Comparison of ENCODE assay signal across 1 cellular context in genomic region chr13:27425918-27426630, GRCh38.
TF ChIP-seq lines count a peak whose summit lies in the region.

No MANE protein-coding gene starts in this region.

TF ChIP-seq in K562, 482 proteins besides CTCF, POLR2A, EP300 and RAD21 (continued from another document and continues in another):
- TF ChIP-seq, protein P1, sequence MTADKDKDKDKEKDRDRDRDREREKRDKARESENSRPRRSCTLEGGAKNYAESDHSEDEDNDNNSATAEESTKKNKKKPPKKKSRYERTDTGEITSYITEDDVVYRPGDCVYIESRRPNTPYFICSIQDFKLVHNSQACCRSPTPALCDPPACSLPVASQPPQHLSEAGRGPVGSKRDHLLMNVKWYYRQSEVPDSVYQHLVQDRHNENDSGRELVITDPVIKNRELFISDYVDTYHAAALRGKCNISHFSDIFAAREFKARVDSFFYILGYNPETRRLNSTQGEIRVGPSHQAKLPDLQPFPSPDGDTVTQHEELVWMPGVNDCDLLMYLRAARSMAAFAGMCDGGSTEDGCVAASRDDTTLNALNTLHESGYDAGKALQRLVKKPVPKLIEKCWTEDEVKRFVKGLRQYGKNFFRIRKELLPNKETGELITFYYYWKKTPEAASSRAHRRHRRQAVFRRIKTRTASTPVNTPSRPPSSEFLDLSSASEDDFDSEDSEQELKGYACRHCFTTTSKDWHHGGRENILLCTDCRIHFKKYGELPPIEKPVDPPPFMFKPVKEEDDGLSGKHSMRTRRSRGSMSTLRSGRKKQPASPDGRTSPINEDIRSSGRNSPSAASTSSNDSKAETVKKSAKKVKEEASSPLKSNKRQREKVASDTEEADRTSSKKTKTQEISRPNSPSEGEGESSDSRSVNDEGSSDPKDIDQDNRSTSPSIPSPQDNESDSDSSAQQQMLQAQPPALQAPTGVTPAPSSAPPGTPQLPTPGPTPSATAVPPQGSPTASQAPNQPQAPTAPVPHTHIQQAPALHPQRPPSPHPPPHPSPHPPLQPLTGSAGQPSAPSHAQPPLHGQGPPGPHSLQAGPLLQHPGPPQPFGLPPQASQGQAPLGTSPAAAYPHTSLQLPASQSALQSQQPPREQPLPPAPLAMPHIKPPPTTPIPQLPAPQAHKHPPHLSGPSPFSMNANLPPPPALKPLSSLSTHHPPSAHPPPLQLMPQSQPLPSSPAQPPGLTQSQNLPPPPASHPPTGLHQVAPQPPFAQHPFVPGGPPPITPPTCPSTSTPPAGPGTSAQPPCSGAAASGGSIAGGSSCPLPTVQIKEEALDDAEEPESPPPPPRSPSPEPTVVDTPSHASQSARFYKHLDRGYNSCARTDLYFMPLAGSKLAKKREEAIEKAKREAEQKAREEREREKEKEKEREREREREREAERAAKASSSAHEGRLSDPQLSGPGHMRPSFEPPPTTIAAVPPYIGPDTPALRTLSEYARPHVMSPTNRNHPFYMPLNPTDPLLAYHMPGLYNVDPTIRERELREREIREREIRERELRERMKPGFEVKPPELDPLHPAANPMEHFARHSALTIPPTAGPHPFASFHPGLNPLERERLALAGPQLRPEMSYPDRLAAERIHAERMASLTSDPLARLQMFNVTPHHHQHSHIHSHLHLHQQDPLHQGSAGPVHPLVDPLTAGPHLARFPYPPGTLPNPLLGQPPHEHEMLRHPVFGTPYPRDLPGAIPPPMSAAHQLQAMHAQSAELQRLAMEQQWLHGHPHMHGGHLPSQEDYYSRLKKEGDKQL (CRISPR knock-in tag; IDR thresholded peaks at IDR 0.05; ENCODE audit: borderline replicate concordance) = no peak
- TF ChIP-seq ELK3 (CRISPR knock-in tag; IDR thresholded peaks at IDR 0.05) (no peak), RFX5 (IDR thresholded peaks at IDR 0.05; ENCODE audit: low read depth, low read length) (no peak), POU5F1 (IDR thresholded peaks at IDR 0.05; ENCODE audit: borderline replicate concordance, low read depth, low read length, partially characterized antibody) (no peak), SNAPC5 (CRISPR knock-in tag; IDR thresholded peaks at IDR 0.05) (no peak), ZNF354B (CRISPR knock-in tag; IDR thresholded peaks at IDR 0.05) (no peak), SREBF1 (IDR thresholded peaks at IDR 0.05; ENCODE audit: borderline replicate concordance, low read depth, low read length) (no peak), ZNF316 (IDR thresholded peaks at IDR 0.05) (peak; percentile 38; the same call in 1 of the 2 replicates), MTF1 (CRISPR knock-in tag; IDR thresholded peaks at IDR 0.05; ENCODE audit: borderline replicate concordance) (no peak), CEBPB (tag; IDR thresholded peaks at IDR 0.05) (no peak), ARID3B (CRISPR knock-in tag; IDR thresholded peaks at IDR 0.05; ENCODE audit: borderline replicate concordance) (no peak), ZNF668 (CRISPR knock-in tag; IDR thresholded peaks at IDR 0.05) (no peak), POLR2AphosphoS5 (IDR thresholded peaks at IDR 0.05; ENCODE audit: control insufficient read depth, insufficient read depth, low read depth, low read length) (no peak), ZEB2 (IDR thresholded peaks at IDR 0.05) (no peak), FIP1L1 (IDR thresholded peaks at IDR 0.05; ENCODE audit: low read depth, low read length, poor library complexity, severe bottlenecking) (no peak), BDP1 (IDR thresholded peaks at IDR 0.05; ENCODE audit: insufficient read depth, insufficient read length) (no peak), TEAD2 (tag; IDR thresholded peaks at IDR 0.05) (no peak), RHOXF2B (CRISPR knock-in tag; conservative IDR thresholded peaks at IDR 0.05) (no peak), PRPF4 (IDR thresholded peaks at IDR 0.05; ENCODE audit: insufficient read depth, low read depth, low read length, poor library complexity, severe bottlenecking) (no peak), ATF1 (CRISPR knock-in tag; IDR thresholded peaks at IDR 0.05) (no peak), ATF1 (tag; IDR thresholded peaks at IDR 0.05) (peak; percentile 38; the same call in 1 of the 2 replicates)
- TF ChIP-seq, protein P2, sequence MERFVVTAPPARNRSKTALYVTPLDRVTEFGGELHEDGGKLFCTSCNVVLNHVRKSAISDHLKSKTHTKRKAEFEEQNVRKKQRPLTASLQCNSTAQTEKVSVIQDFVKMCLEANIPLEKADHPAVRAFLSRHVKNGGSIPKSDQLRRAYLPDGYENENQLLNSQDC (CRISPR knock-in tag; IDR thresholded peaks at IDR 0.05) = no peak
- TF ChIP-seq, protein P3, sequence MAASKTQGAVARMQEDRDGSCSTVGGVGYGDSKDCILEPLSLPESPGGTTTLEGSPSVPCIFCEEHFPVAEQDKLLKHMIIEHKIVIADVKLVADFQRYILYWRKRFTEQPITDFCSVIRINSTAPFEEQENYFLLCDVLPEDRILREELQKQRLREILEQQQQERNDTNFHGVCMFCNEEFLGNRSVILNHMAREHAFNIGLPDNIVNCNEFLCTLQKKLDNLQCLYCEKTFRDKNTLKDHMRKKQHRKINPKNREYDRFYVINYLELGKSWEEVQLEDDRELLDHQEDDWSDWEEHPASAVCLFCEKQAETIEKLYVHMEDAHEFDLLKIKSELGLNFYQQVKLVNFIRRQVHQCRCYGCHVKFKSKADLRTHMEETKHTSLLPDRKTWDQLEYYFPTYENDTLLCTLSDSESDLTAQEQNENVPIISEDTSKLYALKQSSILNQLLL (CRISPR knock-in tag; IDR thresholded peaks at IDR 0.05; ENCODE audit: borderline replicate concordance) = no peak
- TF ChIP-seq, protein P4, sequence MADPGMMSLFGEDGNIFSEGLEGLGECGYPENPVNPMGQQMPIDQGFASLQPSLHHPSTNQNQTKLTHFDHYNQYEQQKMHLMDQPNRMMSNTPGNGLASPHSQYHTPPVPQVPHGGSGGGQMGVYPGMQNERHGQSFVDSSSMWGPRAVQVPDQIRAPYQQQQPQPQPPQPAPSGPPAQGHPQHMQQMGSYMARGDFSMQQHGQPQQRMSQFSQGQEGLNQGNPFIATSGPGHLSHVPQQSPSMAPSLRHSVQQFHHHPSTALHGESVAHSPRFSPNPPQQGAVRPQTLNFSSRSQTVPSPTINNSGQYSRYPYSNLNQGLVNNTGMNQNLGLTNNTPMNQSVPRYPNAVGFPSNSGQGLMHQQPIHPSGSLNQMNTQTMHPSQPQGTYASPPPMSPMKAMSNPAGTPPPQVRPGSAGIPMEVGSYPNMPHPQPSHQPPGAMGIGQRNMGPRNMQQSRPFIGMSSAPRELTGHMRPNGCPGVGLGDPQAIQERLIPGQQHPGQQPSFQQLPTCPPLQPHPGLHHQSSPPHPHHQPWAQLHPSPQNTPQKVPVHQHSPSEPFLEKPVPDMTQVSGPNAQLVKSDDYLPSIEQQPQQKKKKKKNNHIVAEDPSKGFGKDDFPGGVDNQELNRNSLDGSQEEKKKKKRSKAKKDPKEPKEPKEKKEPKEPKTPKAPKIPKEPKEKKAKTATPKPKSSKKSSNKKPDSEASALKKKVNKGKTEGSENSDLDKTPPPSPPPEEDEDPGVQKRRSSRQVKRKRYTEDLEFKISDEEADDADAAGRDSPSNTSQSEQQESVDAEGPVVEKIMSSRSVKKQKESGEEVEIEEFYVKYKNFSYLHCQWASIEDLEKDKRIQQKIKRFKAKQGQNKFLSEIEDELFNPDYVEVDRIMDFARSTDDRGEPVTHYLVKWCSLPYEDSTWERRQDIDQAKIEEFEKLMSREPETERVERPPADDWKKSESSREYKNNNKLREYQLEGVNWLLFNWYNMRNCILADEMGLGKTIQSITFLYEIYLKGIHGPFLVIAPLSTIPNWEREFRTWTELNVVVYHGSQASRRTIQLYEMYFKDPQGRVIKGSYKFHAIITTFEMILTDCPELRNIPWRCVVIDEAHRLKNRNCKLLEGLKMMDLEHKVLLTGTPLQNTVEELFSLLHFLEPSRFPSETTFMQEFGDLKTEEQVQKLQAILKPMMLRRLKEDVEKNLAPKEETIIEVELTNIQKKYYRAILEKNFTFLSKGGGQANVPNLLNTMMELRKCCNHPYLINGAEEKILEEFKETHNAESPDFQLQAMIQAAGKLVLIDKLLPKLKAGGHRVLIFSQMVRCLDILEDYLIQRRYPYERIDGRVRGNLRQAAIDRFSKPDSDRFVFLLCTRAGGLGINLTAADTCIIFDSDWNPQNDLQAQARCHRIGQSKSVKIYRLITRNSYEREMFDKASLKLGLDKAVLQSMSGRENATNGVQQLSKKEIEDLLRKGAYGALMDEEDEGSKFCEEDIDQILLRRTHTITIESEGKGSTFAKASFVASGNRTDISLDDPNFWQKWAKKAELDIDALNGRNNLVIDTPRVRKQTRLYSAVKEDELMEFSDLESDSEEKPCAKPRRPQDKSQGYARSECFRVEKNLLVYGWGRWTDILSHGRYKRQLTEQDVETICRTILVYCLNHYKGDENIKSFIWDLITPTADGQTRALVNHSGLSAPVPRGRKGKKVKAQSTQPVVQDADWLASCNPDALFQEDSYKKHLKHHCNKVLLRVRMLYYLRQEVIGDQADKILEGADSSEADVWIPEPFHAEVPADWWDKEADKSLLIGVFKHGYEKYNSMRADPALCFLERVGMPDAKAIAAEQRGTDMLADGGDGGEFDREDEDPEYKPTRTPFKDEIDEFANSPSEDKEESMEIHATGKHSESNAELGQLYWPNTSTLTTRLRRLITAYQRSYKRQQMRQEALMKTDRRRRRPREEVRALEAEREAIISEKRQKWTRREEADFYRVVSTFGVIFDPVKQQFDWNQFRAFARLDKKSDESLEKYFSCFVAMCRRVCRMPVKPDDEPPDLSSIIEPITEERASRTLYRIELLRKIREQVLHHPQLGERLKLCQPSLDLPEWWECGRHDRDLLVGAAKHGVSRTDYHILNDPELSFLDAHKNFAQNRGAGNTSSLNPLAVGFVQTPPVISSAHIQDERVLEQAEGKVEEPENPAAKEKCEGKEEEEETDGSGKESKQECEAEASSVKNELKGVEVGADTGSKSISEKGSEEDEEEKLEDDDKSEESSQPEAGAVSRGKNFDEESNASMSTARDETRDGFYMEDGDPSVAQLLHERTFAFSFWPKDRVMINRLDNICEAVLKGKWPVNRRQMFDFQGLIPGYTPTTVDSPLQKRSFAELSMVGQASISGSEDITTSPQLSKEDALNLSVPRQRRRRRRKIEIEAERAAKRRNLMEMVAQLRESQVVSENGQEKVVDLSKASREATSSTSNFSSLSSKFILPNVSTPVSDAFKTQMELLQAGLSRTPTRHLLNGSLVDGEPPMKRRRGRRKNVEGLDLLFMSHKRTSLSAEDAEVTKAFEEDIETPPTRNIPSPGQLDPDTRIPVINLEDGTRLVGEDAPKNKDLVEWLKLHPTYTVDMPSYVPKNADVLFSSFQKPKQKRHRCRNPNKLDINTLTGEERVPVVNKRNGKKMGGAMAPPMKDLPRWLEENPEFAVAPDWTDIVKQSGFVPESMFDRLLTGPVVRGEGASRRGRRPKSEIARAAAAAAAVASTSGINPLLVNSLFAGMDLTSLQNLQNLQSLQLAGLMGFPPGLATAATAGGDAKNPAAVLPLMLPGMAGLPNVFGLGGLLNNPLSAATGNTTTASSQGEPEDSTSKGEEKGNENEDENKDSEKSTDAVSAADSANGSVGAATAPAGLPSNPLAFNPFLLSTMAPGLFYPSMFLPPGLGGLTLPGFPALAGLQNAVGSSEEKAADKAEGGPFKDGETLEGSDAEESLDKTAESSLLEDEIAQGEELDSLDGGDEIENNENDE (IDR thresholded peaks at IDR 0.05; ENCODE audit: low read depth, low read length) = no peak
- TF ChIP-seq, protein P5, sequence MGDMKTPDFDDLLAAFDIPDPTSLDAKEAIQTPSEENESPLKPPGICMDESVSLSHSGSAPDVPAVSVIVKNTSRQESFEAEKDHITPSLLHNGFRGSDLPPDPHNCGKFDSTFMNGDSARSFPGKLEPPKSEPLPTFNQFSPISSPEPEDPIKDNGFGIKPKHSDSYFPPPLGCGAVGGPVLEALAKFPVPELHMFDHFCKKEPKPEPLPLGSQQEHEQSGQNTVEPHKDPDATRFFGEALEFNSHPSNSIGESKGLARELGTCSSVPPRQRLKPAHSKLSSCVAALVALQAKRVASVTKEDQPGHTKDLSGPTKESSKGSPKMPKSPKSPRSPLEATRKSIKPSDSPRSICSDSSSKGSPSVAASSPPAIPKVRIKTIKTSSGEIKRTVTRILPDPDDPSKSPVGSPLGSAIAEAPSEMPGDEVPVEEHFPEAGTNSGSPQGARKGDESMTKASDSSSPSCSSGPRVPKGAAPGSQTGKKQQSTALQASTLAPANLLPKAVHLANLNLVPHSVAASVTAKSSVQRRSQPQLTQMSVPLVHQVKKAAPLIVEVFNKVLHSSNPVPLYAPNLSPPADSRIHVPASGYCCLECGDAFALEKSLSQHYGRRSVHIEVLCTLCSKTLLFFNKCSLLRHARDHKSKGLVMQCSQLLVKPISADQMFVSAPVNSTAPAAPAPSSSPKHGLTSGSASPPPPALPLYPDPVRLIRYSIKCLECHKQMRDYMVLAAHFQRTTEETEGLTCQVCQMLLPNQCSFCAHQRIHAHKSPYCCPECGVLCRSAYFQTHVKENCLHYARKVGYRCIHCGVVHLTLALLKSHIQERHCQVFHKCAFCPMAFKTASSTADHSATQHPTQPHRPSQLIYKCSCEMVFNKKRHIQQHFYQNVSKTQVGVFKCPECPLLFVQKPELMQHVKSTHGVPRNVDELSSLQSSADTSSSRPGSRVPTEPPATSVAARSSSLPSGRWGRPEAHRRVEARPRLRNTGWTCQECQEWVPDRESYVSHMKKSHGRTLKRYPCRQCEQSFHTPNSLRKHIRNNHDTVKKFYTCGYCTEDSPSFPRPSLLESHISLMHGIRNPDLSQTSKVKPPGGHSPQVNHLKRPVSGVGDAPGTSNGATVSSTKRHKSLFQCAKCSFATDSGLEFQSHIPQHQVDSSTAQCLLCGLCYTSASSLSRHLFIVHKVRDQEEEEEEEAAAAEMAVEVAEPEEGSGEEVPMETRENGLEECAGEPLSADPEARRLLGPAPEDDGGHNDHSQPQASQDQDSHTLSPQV (IDR thresholded peaks at IDR 0.05) = peak; percentile 74
